ENCODE assay signal across 8 cellular contexts in the genomic region with DNA sequence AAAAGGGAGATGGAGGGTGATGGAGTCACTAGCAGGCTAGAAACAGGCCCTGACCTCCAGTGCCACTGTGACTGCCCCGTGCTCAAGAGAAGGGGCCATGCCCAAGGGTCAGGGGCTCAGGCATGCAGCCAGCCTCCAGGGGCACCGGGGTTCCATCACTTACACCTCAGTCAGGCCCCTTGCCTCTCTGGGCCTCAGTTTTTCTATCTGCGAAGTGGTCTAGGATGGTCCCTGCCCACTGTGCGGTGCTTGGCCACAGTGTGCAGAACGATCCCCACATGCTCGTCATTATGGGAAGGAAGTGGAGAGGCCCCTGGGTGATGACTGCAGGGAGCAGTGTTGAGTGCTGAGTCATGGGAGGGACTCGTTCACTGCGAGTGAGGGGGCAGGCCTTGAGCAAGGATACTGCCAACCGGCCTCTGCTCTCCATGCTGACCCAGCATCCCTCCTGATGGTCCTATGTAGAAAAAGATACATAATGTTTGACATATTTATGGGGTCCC. TPM values are rescaled to one million over a fixed set of nuclear protein-coding genes. Genes with fewer than 3 reads are reported as not detected.
DNase-seq lines count a peak whose midpoint lies in the region; ATAC-seq lines count a peak whose summit lies in the region.

No MANE protein-coding gene starts in this region.

- peak overlapping the region; percentile 100 for H3K9ac ChIP-seq in GM23248

- H3K27ac Mint-ChIP-seq in naive thymus-derived CD4-positive, alpha-beta T cell, result peak overlapping the region in 6 of 9 donors; percentile 13 to 85 (median 38)

- H3K4me2 ChIP-seq in GM23248 (ENCODE audit: unreplicated experiment), result peak overlapping the region; percentile 56

- H3K4me1 ChIP-seq in GM23248 (ENCODE audit: insufficient read depth), result peaks cover 34% of the 10 kb centered on the region
- H3K4me1 ChIP-seq in naive thymus-derived CD4-positive, alpha-beta T cell (ENCODE audit: control insufficient read depth in 2 of 2, insufficient read depth in 2 of 2, low read length in 2 of 2), result peaks cover 0 to 40% of the 10 kb centered on the region in 2 donors

- peaks cover 33% of the 10 kb centered on the region; the same call in 1 of the 2 replicates for H3K36me3 ChIP-seq in GM23248 (ENCODE audit: low read depth)
- H3K36me3 ChIP-seq in naive thymus-derived CD4-positive, alpha-beta T cell (ENCODE audit: control insufficient read depth in 2 of 3, insufficient read depth in 3 of 3, low read length in 3 of 3), result peaks cover 0 to 81% (median 10%) of the 10 kb centered on the region in 3 experiments

- no peak overlapping the region for H2AFZ ChIP-seq in GM23248

- CTCF ChIA-PET in naive thymus-derived CD4-positive, alpha-beta T cell (lab: Charles Lee), result no interaction called here

- POLR2A ChIA-PET in naive thymus-derived CD4-positive, alpha-beta T cell (lab: Charles Lee), result no interaction called here

- H3K9me3 Mint-ChIP-seq in naive thymus-derived CD4-positive, alpha-beta T cell, result no peaks in the 10 kb centered on the region

- peaks cover 10 to 33% (median 14%) of the 10 kb centered on the region in 7 donors for H3K4me1 Mint-ChIP-seq in naive thymus-derived CD4-positive, alpha-beta T cell

- H3K9me3 ChIP-seq in GM23248 (ENCODE audit: low read depth), result no peaks in the 10 kb centered on the region
- H3K9me3 ChIP-seq in naive thymus-derived CD4-positive, alpha-beta T cell (ENCODE audit: control insufficient read depth in 2 of 3, low read length in 3 of 3), result no peaks in the 10 kb centered on the region

- DNase-seq in GM23248 (peak; percentile 99), SIG-M5 treated with dmso at 0.1 percent for 504 hours (lab: John Stamatoyannopoulos, UW; ENCODE audit: unreplicated experiment) (peak; percentile 80), dermis blood vessel endothelial cell (peak; percentile 90), HuH-7 (ENCODE audit: low spot score) (no peak), retina (no peak)
- no peak for DNase-seq in naive thymus-derived CD4-positive, alpha-beta T cell
- DNase-seq in effector CD4-positive, alpha-beta T cell, result no peak

- H3K9me2 ChIP-seq in GM23248 (ENCODE audit: insufficient read depth), result no peaks in the 10 kb centered on the region

- H3K4me3 Mint-ChIP-seq in naive thymus-derived CD4-positive, alpha-beta T cell, result peak overlapping the region in 2 of 10 donors; percentile 21 to 23

- in situ Hi-C loops in GM23248 (cut with MboI), result no loop called here

- 20 to 23% methylated on average over 9 of the region's 9 CpGs for WGBS in GM23248 (ENCODE audit: low coverage in 1 of 2, low lambda C conversion rate in 2 of 2, missing lambda C conversion rate in 2 of 2), 2 experiments

- intact Hi-C loops in naive thymus-derived CD4-positive, alpha-beta T cell (cut with micrococcal nuclease), result no loop called here

- H4K20me1 ChIP-seq in GM23248 (ENCODE audit: insufficient read depth), result 0 out of 2 replicates have a peak, but pooled peaks cover 3% of the 10 kb centered on the region

- no peaks in the 10 kb centered on the region for H3K27me3 Mint-ChIP-seq in naive thymus-derived CD4-positive, alpha-beta T cell

- H3K27ac ChIP-seq in GM23248, result peak overlapping the region; percentile 99
- H3K27ac ChIP-seq in naive thymus-derived CD4-positive, alpha-beta T cell (ENCODE audit: low read depth, low read length), result no peak overlapping the region

- H3K27me3 ChIP-seq in GM23248 (replicated peaks; ENCODE audit: insufficient read depth), result no peaks in the 10 kb centered on the region
- H3K27me3 ChIP-seq in naive thymus-derived CD4-positive, alpha-beta T cell (ENCODE audit: control insufficient read depth in 2 of 2, insufficient read depth in 2 of 2, low read length in 2 of 2), result no peaks in the 10 kb centered on the region

- H3K79me2 ChIP-seq in GM23248 (ENCODE audit: insufficient read depth), result peaks cover 37% of the 10 kb centered on the region

- H3K36me3 Mint-ChIP-seq in naive thymus-derived CD4-positive, alpha-beta T cell, result peaks cover 12 to 25% (median 20%) of the 10 kb centered on the region in 5 donors

- ATAC-seq in naive thymus-derived CD4-positive, alpha-beta T cell, result peak; percentile 82
- no peak for ATAC-seq in HG02759 (IDR thresholded peaks at IDR 0.05; ENCODE audit: unreplicated experiment)

- peaks cover 59% of the 10 kb centered on the region for H3F3A ChIP-seq in GM23248 (ENCODE audit: insufficient read depth)

- H3K4me3 ChIP-seq in GM23248, result no peak overlapping the region
- no peak overlapping the region for H3K4me3 ChIP-seq in naive thymus-derived CD4-positive, alpha-beta T cell (ENCODE audit: low read length)

RNA-seq across cellular contexts. Expression of gene TMED1, which starts 23.1 kb away (rescaled TPM):
- total RNA-seq in GM23248 (2014; rRNA removed; shearing (Covaris generic)), result 58.7 and 66.4 TPM in 2 replicates
- 66.7 and 68.2 TPM in 2 replicates for polyA plus RNA-seq in GM23248 (2016; fragmentation: Nextera tagmentation; extraction: Ambion mirVana)
- total RNA-seq in dermis blood vessel endothelial cell, result 43.1 and 60.6 TPM in 2 replicates
- total RNA-seq in naive thymus-derived CD4-positive, alpha-beta T cell, result 10 to 100 TPM in 2 of 5 experiments, 1 to 10 TPM in 3; 7.6 to 12.8 (median 9.9) TPM
- polyA plus RNA-seq in naive thymus-derived CD4-positive, alpha-beta T cell, result 10 to 100 TPM; 19.0 to 21.7 TPM

RNA-seq across cellular contexts. Expression of gene C19orf38, which starts 35.3 kb away (rescaled TPM):
- 0.22 TPM in 1 of 2 replicates, not detected in the other for total RNA-seq in GM23248 (2014; rRNA removed; shearing (Covaris generic))
- 0.20 and 0.42 TPM in 2 replicates for polyA plus RNA-seq in GM23248 (2016; fragmentation: Nextera tagmentation; extraction: Ambion mirVana)
- not detected in 2 replicates for total RNA-seq in dermis blood vessel endothelial cell
- total RNA-seq in naive thymus-derived CD4-positive, alpha-beta T cell, result 10 to 100 TPM in 1 of 5 experiments, 1 to 10 TPM in 4; 2.5 to 50.5 (median 3.5) TPM
- 1 to 10 TPM; 1.4 to 2.8 TPM for polyA plus RNA-seq in naive thymus-derived CD4-positive, alpha-beta T cell

RNA-seq across cellular contexts. Expression of gene CARM1, which starts 58.4 kb away (rescaled TPM):
- total RNA-seq in GM23248 (2014; rRNA removed; shearing (Covaris generic)), result 41.9 and 42.4 TPM in 2 replicates
- polyA plus RNA-seq in GM23248 (2016; fragmentation: Nextera tagmentation; extraction: Ambion mirVana), result 5.3 TPM in 2 replicates
- total RNA-seq in dermis blood vessel endothelial cell, result 19.2 and 46.4 TPM in 2 replicates
- total RNA-seq in naive thymus-derived CD4-positive, alpha-beta T cell, result 10 to 100 TPM; 21.3 to 43.1 (median 27.2) TPM
- polyA plus RNA-seq in naive thymus-derived CD4-positive, alpha-beta T cell, result under 1 TPM; 0.69 to 0.94 TPM

Comparison
In these comparisons a context has a peak if more than half of its experiments do, and no peak if none do; other contexts are left out.
1. DNase-seq: peak in GM23248 (single experiment), SIG-M5 treated with dmso at 0.1 percent for 504 hours (single experiment) and dermis blood vessel endothelial cell (single experiment); none in naive thymus-derived CD4-positive, alpha-beta T cell (0 of 9), effector CD4-positive, alpha-beta T cell (single experiment), HuH-7 (single experiment) and retina (single experiment).